In the genomic region with DNA sequence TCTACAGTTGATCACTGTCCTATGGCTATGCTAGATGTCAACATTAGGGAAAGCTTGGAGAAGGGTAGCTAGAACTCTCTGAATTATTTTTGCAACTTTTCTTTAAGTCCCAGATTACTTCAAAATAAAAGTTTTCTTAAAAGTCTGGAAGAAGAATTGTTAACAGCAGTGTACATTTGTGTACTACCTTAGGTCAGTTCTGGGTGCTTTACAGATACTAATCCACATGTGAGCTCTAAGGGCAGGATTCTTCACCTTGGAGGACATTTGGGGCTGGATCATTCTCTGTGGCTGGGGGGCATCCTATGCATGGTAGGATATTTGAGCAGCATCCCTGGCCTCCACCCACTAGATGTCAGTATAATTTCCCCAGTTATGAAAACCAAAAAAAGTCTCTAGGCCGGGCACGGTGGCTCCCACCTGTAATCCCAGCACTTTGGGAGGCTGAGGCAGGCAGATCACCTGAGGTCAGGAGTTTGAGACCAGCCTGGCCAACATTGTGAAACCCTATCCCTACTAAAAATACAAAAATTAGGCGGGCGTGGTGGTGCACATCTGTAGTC, we compare ENCODE assay signal across 10 cellular contexts. TPM values are rescaled to one million over a fixed set of nuclear protein-coding genes. Genes with fewer than 3 reads are reported as not detected.
DNase-seq lines count a peak whose midpoint lies in the region; ATAC-seq and TF ChIP-seq lines count a peak whose summit lies in the region.
"Had no signal": no experiment of that assay in that cellular context is flagged by ENCODE, and none has a peak within 500 bp of the region (broad histone marks: within the 10 kb centered on the region; RNA-seq: fewer than 3 reads in every experiment).

No MANE protein-coding gene starts in this region.

- no peak for TF ChIP-seq CTCF in parathyroid adenoma (IDR thresholded peaks at IDR 0.05)

- peaks cover 7% of the 10 kb centered on the region for H3K79me2 ChIP-seq in parathyroid adenoma

- H3K36me3 ChIP-seq in parathyroid adenoma (ENCODE audit: control insufficient read depth, insufficient read depth, low read length): no peaks in the 10 kb centered on the region
- H3K36me3 ChIP-seq: neutrophil had no signal

- peak; percentile 53 for DNase-seq in activated naive CD4-positive, alpha-beta T cell treated with anti-CD3 and anti-CD28 coated beads, Interleukin-2, amount 10 ng/mL, durations not matched to agents 7 days and 5 days
- DNase-seq in activated naive CD4-positive, alpha-beta T cell (lab: John Stamatoyannopoulos, UW): no peak
- DNase-seq in Kasumi-1 (lab: John Stamatoyannopoulos, UW): peak; percentile 66 to 85
- DNase-seq in activated naive CD8-positive, alpha-beta T cell treated with anti-CD3 and anti-CD28 coated beads, Interleukin-2, amount 10 ng/mL, durations not matched to agents 7 days and 5 days: no peak
- no peak for DNase-seq in medulla oblongata (ENCODE audit: extremely low spot score)
- DNase-seq in NCI-H187 (lab: John Stamatoyannopoulos, UW): no peak
- no peak for DNase-seq in NCI-H1930 (lab: John Stamatoyannopoulos, UW)

- no peak for ATAC-seq in activated naive CD8-positive, alpha-beta T cell treated with anti-CD3 and anti-CD28 coated beads, Interleukin-2, amount 10 ng/mL, durations not matched to agents 7 days and 5 days (ENCODE audit: low read depth)

- peaks cover 6% of the 10 kb centered on the region for H3K4me1 ChIP-seq in parathyroid adenoma

- CTCF ChIA-PET in activated naive CD4-positive, alpha-beta T cell treated with anti-CD3 and anti-CD28 coated beads, Interleukin-2, amount 10 ng/mL, durations not matched to agents 7 days and 5 days (lab: Charles Lee): interaction anchor here (0.7 to 2.4 kb wide), 10 partner anchors 10 to 219 kb away, joined by 3 to 12 read pairs (median 4); partner anchors contain the start of gene DCAF15

- H3K27ac ChIP-seq in parathyroid adenoma: no peak overlapping the region
- H3K27ac ChIP-seq: neutrophil had no signal

- peaks cover 2% of the 10 kb centered on the region for H3K36me3 Mint-ChIP-seq in activated naive CD4-positive, alpha-beta T cell treated with anti-CD3 and anti-CD28 coated beads, Interleukin-2, amount 10 ng/mL, durations not matched to agents 7 days and 5 days
- H3K36me3 Mint-ChIP-seq in activated naive CD8-positive, alpha-beta T cell treated with anti-CD3 and anti-CD28 coated beads, Interleukin-2, amount 10 ng/mL, durations not matched to agents 7 days and 5 days: no peaks in the 10 kb centered on the region

- H3K9ac ChIP-seq in parathyroid adenoma: no peak overlapping the region

- H3K4me1 Mint-ChIP-seq in activated naive CD4-positive, alpha-beta T cell treated with anti-CD3 and anti-CD28 coated beads, Interleukin-2, amount 10 ng/mL, durations not matched to agents 7 days and 5 days: peaks cover 41% of the 10 kb centered on the region
- peaks cover 28% of the 10 kb centered on the region for H3K4me1 Mint-ChIP-seq in activated naive CD8-positive, alpha-beta T cell treated with anti-CD3 and anti-CD28 coated beads, Interleukin-2, amount 10 ng/mL, durations not matched to agents 7 days and 5 days

- peak overlapping the region; percentile 11 for H2AFZ ChIP-seq in parathyroid adenoma

- POLR2A ChIA-PET in activated naive CD8-positive, alpha-beta T cell treated with anti-CD3 and anti-CD28 coated beads, Interleukin-2, amount 10 ng/mL, durations not matched to agents 7 days and 5 days (lab: Charles Lee): interaction anchor here (0.6 to 1.3 kb wide), 5 partner anchors 30 to 233 kb away, joined by 3 to 7 read pairs (median 4); partner anchors contain the start of gene ASF1B

- H3K9me3 ChIP-seq in parathyroid adenoma (ENCODE audit: control insufficient read depth, low read length): no peaks in the 10 kb centered on the region
- H3K9me3 ChIP-seq: neutrophil had no signal

- no peak overlapping the region for H3K4me2 ChIP-seq in parathyroid adenoma (ENCODE audit: low read length)

- H3K9me3 Mint-ChIP-seq in activated naive CD4-positive, alpha-beta T cell treated with anti-CD3 and anti-CD28 coated beads, Interleukin-2, amount 10 ng/mL, durations not matched to agents 7 days and 5 days: no peaks in the 10 kb centered on the region
- no peaks in the 10 kb centered on the region for H3K9me3 Mint-ChIP-seq in activated naive CD8-positive, alpha-beta T cell treated with anti-CD3 and anti-CD28 coated beads, Interleukin-2, amount 10 ng/mL, durations not matched to agents 7 days and 5 days
- H3K9me3 Mint-ChIP-seq: dendritic cell treated with granulocyte-macrophage colony-stimulating factor and Interleukin-4, amounts not matched to agents 40 ng/mL and 50 ng/mL, for 4 days had no signal

- no peak overlapping the region for H3K4me3 ChIP-seq in parathyroid adenoma (ENCODE audit: low read depth, low read length)

- H3K27ac Mint-ChIP-seq in activated naive CD4-positive, alpha-beta T cell treated with anti-CD3 and anti-CD28 coated beads, Interleukin-2, amount 10 ng/mL, durations not matched to agents 7 days and 5 days: peak overlapping the region; percentile 45
- H3K27ac Mint-ChIP-seq in activated naive CD8-positive, alpha-beta T cell treated with anti-CD3 and anti-CD28 coated beads, Interleukin-2, amount 10 ng/mL, durations not matched to agents 7 days and 5 days: peak overlapping the region; percentile 38

- H3K27me3 ChIP-seq in parathyroid adenoma (ENCODE audit: control insufficient read depth, insufficient read depth, low read length): no peaks in the 10 kb centered on the region
- H3K27me3 ChIP-seq: neutrophil had no signal

- no peak overlapping the region for H3K4me3 Mint-ChIP-seq in activated naive CD4-positive, alpha-beta T cell treated with anti-CD3 and anti-CD28 coated beads, Interleukin-2, amount 10 ng/mL, durations not matched to agents 7 days and 5 days
- H3K4me3 Mint-ChIP-seq in activated naive CD8-positive, alpha-beta T cell treated with anti-CD3 and anti-CD28 coated beads, Interleukin-2, amount 10 ng/mL, durations not matched to agents 7 days and 5 days: no peak overlapping the region
- H3K4me3 Mint-ChIP-seq: dendritic cell treated with granulocyte-macrophage colony-stimulating factor and Interleukin-4, amounts not matched to agents 40 ng/mL and 50 ng/mL, for 4 days had no signal

- H3K27me3 Mint-ChIP-seq in activated naive CD4-positive, alpha-beta T cell treated with anti-CD3 and anti-CD28 coated beads, Interleukin-2, amount 10 ng/mL, durations not matched to agents 7 days and 5 days: no peaks in the 10 kb centered on the region
- no peaks in the 10 kb centered on the region for H3K27me3 Mint-ChIP-seq in activated naive CD8-positive, alpha-beta T cell treated with anti-CD3 and anti-CD28 coated beads, Interleukin-2, amount 10 ng/mL, durations not matched to agents 7 days and 5 days

RNA-seq across cellular contexts. Expression of gene BRME1, which starts 2.8 kb away (rescaled TPM):
- 1 to 10 TPM; 5.5 to 7.2 TPM for total RNA-seq in activated naive CD8-positive, alpha-beta T cell treated with anti-CD3 and anti-CD28 coated beads, Interleukin-2, amount 10 ng/mL, durations not matched to agents 7 days and 5 days

RNA-seq across cellular contexts. Expression of gene CC2D1A, which starts 2.9 kb away (rescaled TPM):
- 10 to 100 TPM; 34.7 to 34.8 TPM for total RNA-seq in activated naive CD8-positive, alpha-beta T cell treated with anti-CD3 and anti-CD28 coated beads, Interleukin-2, amount 10 ng/mL, durations not matched to agents 7 days and 5 days

RNA-seq across cellular contexts. Expression of gene NANOS3, which starts 26.1 kb away (rescaled TPM):
- 1 to 10 TPM in 1 of 2 experiments, not detected in 1; 2.3 TPM for total RNA-seq in activated naive CD8-positive, alpha-beta T cell treated with anti-CD3 and anti-CD28 coated beads, Interleukin-2, amount 10 ng/mL, durations not matched to agents 7 days and 5 days

RNA-seq across cellular contexts. Expression of gene PODNL1, which starts 35.1 kb away (rescaled TPM):
- 1 to 10 TPM; 1.2 to 1.4 TPM for total RNA-seq in activated naive CD8-positive, alpha-beta T cell treated with anti-CD3 and anti-CD28 coated beads, Interleukin-2, amount 10 ng/mL, durations not matched to agents 7 days and 5 days

RNA-seq across cellular contexts. Expression of gene DCAF15, which starts 49.2 kb away (rescaled TPM):
- 100 to 1,000 TPM; 105 to 106 TPM for total RNA-seq in activated naive CD8-positive, alpha-beta T cell treated with anti-CD3 and anti-CD28 coated beads, Interleukin-2, amount 10 ng/mL, durations not matched to agents 7 days and 5 days

Comparison
In these comparisons a context has a peak if more than half of its experiments do, and no peak if none do; other contexts are left out.
1. DNase-seq: peak in activated naive CD4-positive, alpha-beta T cell treated with anti-CD3 and anti-CD28 coated beads, Interleukin-2, amount 10 ng/mL, durations not matched to agents 7 days and 5 days (single experiment) and Kasumi-1 (2 of 2); none in activated naive CD4-positive, alpha-beta T cell (0 of 4), activated naive CD8-positive, alpha-beta T cell treated with anti-CD3 and anti-CD28 coated beads, Interleukin-2, amount 10 ng/mL, durations not matched to agents 7 days and 5 days (single experiment), medulla oblongata (single experiment), NCI-H187 (0 of 2) and NCI-H1930 (0 of 2).